ENCODE assay signal across 1 cellular context in genomic region chr4:136687118-136687517, GRCh38.
TF ChIP-seq lines count a peak whose summit lies in the region.

No MANE protein-coding gene starts in this region.

TF ChIP-seq in IMR-90, 13 proteins besides CTCF, POLR2A, EP300 and RAD21 (continued from another document):
- TF ChIP-seq ELK1 (IDR thresholded peaks at IDR 0.05; ENCODE audit: borderline replicate concordance, low read depth, low read length) (no peak), MAFK (IDR thresholded peaks at IDR 0.05; ENCODE audit: low read depth, low read length) (no peak), RCOR1 (IDR thresholded peaks at IDR 0.05; ENCODE audit: insufficient replicate concordance, low read length) (no peak), FOS (IDR thresholded peaks at IDR 0.05; ENCODE audit: low read depth, low read length) (no peak)
